In genomic region chr7:155733582-155734444, GRCh38 we compare ENCODE assay signal across 12 cellular contexts.
DNase-seq lines count a peak whose midpoint lies in the region; ATAC-seq and TF ChIP-seq lines count a peak whose summit lies in the region.
"Had no signal": no experiment of that assay in that cellular context is flagged by ENCODE, and none has a peak within 500 bp of the region (broad histone marks: within the 10 kb centered on the region; RNA-seq: fewer than 3 reads in every experiment).

No MANE protein-coding gene starts in this region.

- POLR2A ChIA-PET in activated naive CD8-positive, alpha-beta T cell treated with anti-CD3 and anti-CD28 coated beads, Interleukin-2, amount 10 ng/mL, durations not matched to agents 7 days and 5 days (lab: Charles Lee): interaction anchor here (1.9 kb wide), 1 partner anchor 90 kb away, joined by 6 read pairs; the partner anchor contains the start of gene RBM33

- H3K27me3 ChIP-seq in psoas muscle (ENCODE audit: insufficient read depth in 3 of 3, low read length in 2 of 3): no peaks in the 10 kb centered on the region
- H3K27me3 ChIP-seq: MG63, ovary had no signal

- no peaks in the 10 kb centered on the region for H3K27me3 Mint-ChIP-seq in activated T-cell treated with anti-CD3 and anti-CD28 coated beads, Interleukin-2, amount 50 U/mL, for 4 hours (ENCODE audit: low read depth)
- no peaks in the 10 kb centered on the region for H3K27me3 Mint-ChIP-seq in activated naive CD8-positive, alpha-beta T cell treated with anti-CD3 and anti-CD28 coated beads, Interleukin-2, amount 10 ng/mL, durations not matched to agents 7 days and 5 days

- H3K36me3 ChIP-seq in KOPT-K1 (ENCODE audit: insufficient read depth, low read length) (peaks cover 85% of the 10 kb centered on the region), psoas muscle (ENCODE audit: insufficient read depth in 1 of 2, low read depth in 1 of 2) (peaks cover 0 to 23% of the 10 kb centered on the region in 2 donors)
- H3K36me3 ChIP-seq: ovary had no signal

- peaks cover 8% of the 10 kb centered on the region for H3K4me1 ChIP-seq in psoas muscle

- H3K4me3 Mint-ChIP-seq in activated T-cell treated with anti-CD3 and anti-CD28 coated beads, Interleukin-2, amount 50 U/mL, for 4 hours: no peak overlapping the region
- H3K4me3 Mint-ChIP-seq in activated naive CD8-positive, alpha-beta T cell treated with anti-CD3 and anti-CD28 coated beads, Interleukin-2, amount 10 ng/mL, durations not matched to agents 7 days and 5 days: peak overlapping the region; percentile 58

- H3K4me3 ChIP-seq in psoas muscle: no peak overlapping the region
- H3K4me3 ChIP-seq: lung, MG63, ovary had no signal

- peaks cover 59% of the 10 kb centered on the region for H3K4me1 Mint-ChIP-seq in activated T-cell treated with anti-CD3 and anti-CD28 coated beads, Interleukin-2, amount 50 U/mL, for 4 hours (ENCODE audit: low read depth)
- peaks cover 37% of the 10 kb centered on the region for H3K4me1 Mint-ChIP-seq in activated naive CD8-positive, alpha-beta T cell treated with anti-CD3 and anti-CD28 coated beads, Interleukin-2, amount 10 ng/mL, durations not matched to agents 7 days and 5 days

- ATAC-seq in activated T-cell treated with anti-CD3 and anti-CD28 coated beads, Interleukin-2, amount 50 U/mL, for 4 hours: peak; percentile 88 to 89
- ATAC-seq in activated naive CD8-positive, alpha-beta T cell treated with anti-CD3 and anti-CD28 coated beads, Interleukin-2, amount 10 ng/mL, durations not matched to agents 7 days and 5 days (ENCODE audit: low read depth): peak; percentile 72
- ATAC-seq in psoas muscle: peak in 3 of 4 donors; percentile 38 to 55 (median 54)
- no peak for ATAC-seq in HG03565 (IDR thresholded peaks at IDR 0.05; ENCODE audit: unreplicated experiment)

- H3K9me3 ChIP-seq in KOPT-K1 (ENCODE audit: insufficient read depth, low read length, poor library complexity, severe bottlenecking) (no peaks in the 10 kb centered on the region), psoas muscle (no peaks in the 10 kb centered on the region)
- H3K9me3 ChIP-seq: MG63, ovary had no signal

- H3K9me3 Mint-ChIP-seq in activated T-cell treated with anti-CD3 and anti-CD28 coated beads, Interleukin-2, amount 50 U/mL, for 4 hours: no peaks in the 10 kb centered on the region
- no peaks in the 10 kb centered on the region for H3K9me3 Mint-ChIP-seq in activated naive CD8-positive, alpha-beta T cell treated with anti-CD3 and anti-CD28 coated beads, Interleukin-2, amount 10 ng/mL, durations not matched to agents 7 days and 5 days

- H3K27ac Mint-ChIP-seq in activated naive CD8-positive, alpha-beta T cell treated with anti-CD3 and anti-CD28 coated beads, Interleukin-2, amount 10 ng/mL, durations not matched to agents 7 days and 5 days: peak overlapping the region; percentile 14

- H3K36me3 Mint-ChIP-seq in activated T-cell treated with anti-CD3 and anti-CD28 coated beads, Interleukin-2, amount 50 U/mL, for 4 hours (ENCODE audit: insufficient read depth): peaks cover 26% of the 10 kb centered on the region
- H3K36me3 Mint-ChIP-seq in activated naive CD8-positive, alpha-beta T cell treated with anti-CD3 and anti-CD28 coated beads, Interleukin-2, amount 10 ng/mL, durations not matched to agents 7 days and 5 days: peaks cover 20% of the 10 kb centered on the region

- TF ChIP-seq CTCF in psoas muscle (IDR thresholded peaks at IDR 0.05): no peak

- intact Hi-C loops in psoas muscle (cut with DNase I): loop anchor here in 1 of 2 donors (10.0 kb wide), 1 partner anchor 89 kb away; the partner anchor contains the start of gene RBM33

- 52 to 66% (median 52%) methylated on average over 14 of the region's 14 CpGs for WGBS in psoas muscle, 3 donors

- DNase-seq in activated T-cell treated with anti-CD3 and anti-CD28 coated beads, Interleukin-2, amount 50 U/mL, for 4 hours: no peak
- DNase-seq in activated T-cell treated with anti-CD3 and anti-CD28 coated beads, Interleukin-2, amount 50 U/mL, for 1 hour: no peak
- no peak for DNase-seq in activated naive CD8-positive, alpha-beta T cell treated with anti-CD3 and anti-CD28 coated beads, Interleukin-2, amount 10 ng/mL, durations not matched to agents 7 days and 5 days
- DNase-seq in psoas muscle (no peak), NCI-H69 (lab: John Stamatoyannopoulos, UW) (no peak), NCI-H1417 treated with DMSO at 0.1 percent for 48 hours (lab: John Stamatoyannopoulos, UW) (no peak)
- DNase-seq: MG63, NCI-H2227 treated with DMSO at 0.1 percent for 48 hours, ovary had no signal

- H3K27ac ChIP-seq in KOPT-K1 (ENCODE audit: low read depth, low read length, poor library complexity, severe bottlenecking) (peak overlapping the region; percentile 32), psoas muscle (no peak overlapping the region)
- H3K27ac ChIP-seq: ovary had no signal
